ENCODE assay signal across 8 cellular contexts in the genomic region with DNA sequence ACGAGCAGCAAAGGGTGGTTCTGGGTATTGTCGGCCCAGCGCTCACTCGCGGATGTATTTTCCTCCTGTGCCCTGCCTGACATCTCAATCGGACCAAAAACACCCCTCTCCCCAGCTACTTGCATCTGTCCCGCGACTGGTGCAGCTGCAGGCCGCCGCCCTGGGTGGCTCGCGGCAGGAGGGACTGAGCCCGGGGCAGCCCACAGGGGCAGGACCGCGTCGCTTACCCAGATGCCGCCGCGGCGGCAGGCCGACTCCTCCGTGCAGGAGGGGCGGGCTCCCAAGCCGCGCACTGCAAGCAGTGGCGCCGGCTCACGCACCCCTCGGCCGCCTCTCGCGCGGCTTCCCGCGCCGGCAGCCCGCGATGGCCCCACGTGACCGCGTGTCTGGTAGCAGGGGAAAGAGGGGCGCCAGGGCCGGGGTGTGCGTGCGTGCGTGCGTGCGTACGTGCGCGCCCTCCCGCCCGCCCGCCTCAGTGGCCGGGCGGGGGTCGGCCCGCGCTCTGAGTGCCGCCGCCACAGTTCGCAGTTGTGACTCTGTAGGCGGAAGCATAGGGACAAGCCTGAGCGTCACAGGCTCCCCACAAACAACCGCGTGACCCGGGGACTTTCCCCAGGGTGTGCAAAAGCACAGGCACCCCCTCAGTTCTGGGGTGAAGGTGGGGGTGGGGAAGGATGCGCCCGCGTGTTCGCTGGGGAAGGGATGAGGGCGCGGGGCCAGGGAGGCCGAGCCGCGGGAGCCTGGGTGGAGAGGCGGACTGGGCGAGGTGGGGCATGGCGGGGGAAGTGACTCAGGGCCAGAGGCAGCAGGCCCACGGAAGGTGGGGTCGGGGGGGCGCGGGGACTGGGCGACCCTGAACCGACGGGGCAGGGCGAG. TPM values are rescaled to one million over a fixed set of nuclear protein-coding genes. Genes with fewer than 3 reads are reported as not detected.
DNase-seq lines count a peak whose midpoint lies in the region; TF ChIP-seq lines count a peak whose summit lies in the region.

Gene ZBTB25 (minus strand): TSS at position 405 of the 876 bp plus-strand sequence. CDS start 13,305 bp downstream, outside the sequence.

- no peak within 1 kb of the TSS for H3T11ph ChIP-seq in H9 (ENCODE audit: low read length)

- peak within 1 kb of the TSS; percentile 91 for H3K4me2 ChIP-seq in H9 (ENCODE audit: insufficient read depth, insufficient read length, low read length)
- H3K4me2 ChIP-seq in neural progenitor cell = peak within 1 kb of the TSS; percentile 89

- H3K27me3 Mint-ChIP-seq in H9 (ENCODE audit: low read depth) (no peaks in the 10 kb centered on the region), neural progenitor cell (ENCODE audit: insufficient read depth, low read depth) (peaks cover 2% of the 10 kb centered on the region)

- DNase-seq in H9 (peak; percentile 94), M059J (ENCODE audit: low read depth) (peak; percentile 93), SIG-M5 (lab: John Stamatoyannopoulos, UW) (peak; percentile 4), activated gamma-delta T cell (lab: John Stamatoyannopoulos, UW) (peak; percentile 98), foreskin fibroblast (peak; percentile 97 to 98), neural progenitor cell (ENCODE audit: low spot score) (peak; percentile 96)

- H3K9me3 ChIP-seq in ES-I3 (ENCODE audit: control insufficient read depth, insufficient read depth, low read length) (no peaks in the 10 kb centered on the region), H9 (ENCODE audit: control insufficient read depth, low read depth, low read length) (no peaks in the 10 kb centered on the region), neural progenitor cell (ENCODE audit: low read depth) (no peaks in the 10 kb centered on the region), stomach smooth muscle (ENCODE audit: control insufficient read depth in 2 of 2, low read length in 2 of 2) (no peaks in the 10 kb centered on the region)

- no peak within 1 kb of the TSS for H3K56ac ChIP-seq in H9 (ENCODE audit: insufficient read length, low read depth, low read length)

- no peak within 1 kb of the TSS for H4K8ac ChIP-seq in H9 (replicated peaks; ENCODE audit: insufficient read length, low read depth, low read length)

- peak within 1 kb of the TSS; percentile 97 for H3K18ac ChIP-seq in H9 (ENCODE audit: insufficient read length, low read depth, low read length)

- H3K4me3 ChIP-seq in foreskin fibroblast (ENCODE audit: low read depth in 1 of 2, low read length in 2 of 2) (peak within 1 kb of the TSS; percentile 52 to 91), neural progenitor cell (peak within 1 kb of the TSS; percentile 80), stomach smooth muscle (ENCODE audit: low read length in 2 of 2) (peak within 1 kb of the TSS; percentile 66 to 93)

- no peaks in the 10 kb centered on the region for H3K79me1 ChIP-seq in H9 (ENCODE audit: insufficient read depth, low read depth, low read length, poor library complexity, severe bottlenecking)

- H4K5ac ChIP-seq in H9 (ENCODE audit: insufficient read length, low read depth, low read length) = peak within 1 kb of the TSS; percentile 54

- H3K36me3 Mint-ChIP-seq in H9 (ENCODE audit: insufficient read depth in 1 of 3, low read depth in 3 of 3) (peaks cover 7 to 13% (median 13%) of the 10 kb centered on the region in 3 experiments; a peak in 6 of 7 replicates), neural progenitor cell (peaks cover 5% of the 10 kb centered on the region)

- peaks cover 31% of the 10 kb centered on the region for H3F3A ChIP-seq in neural progenitor cell (ENCODE audit: low read depth)

- no peaks in the 10 kb centered on the region for H3K36me3 ChIP-seq in ES-I3 (ENCODE audit: insufficient read depth, low read length)
- H3K36me3 ChIP-seq in neural progenitor cell = no peaks in the 10 kb centered on the region
- H3K36me3 ChIP-seq in stomach smooth muscle (ENCODE audit: control insufficient read depth in 2 of 2, insufficient read depth in 2 of 2, low read length in 2 of 2) = no peaks in the 10 kb centered on the region

- H2AFZ ChIP-seq in H9 (ENCODE audit: low read length) = no peak within 1 kb of the TSS
- H2AFZ ChIP-seq in neural progenitor cell (replicated peaks) = peak within 1 kb of the TSS; percentile 64

- peak within 1 kb of the TSS; percentile 68 for H3K9ac ChIP-seq in ES-I3 (ENCODE audit: low read depth, low read length)
- peak within 1 kb of the TSS; percentile 77 for H3K9ac ChIP-seq in H9 (ENCODE audit: extremely low read depth, insufficient read length, low read length)
- H3K9ac ChIP-seq in neural progenitor cell = peak within 1 kb of the TSS; percentile 85
- peak within 1 kb of the TSS; percentile 93 to 96 for H3K9ac ChIP-seq in stomach smooth muscle (ENCODE audit: low read length in 2 of 2)

- H3K79me2 ChIP-seq in H9 (ENCODE audit: insufficient read depth, low read length) = peaks cover 23% of the 10 kb centered on the region; the same call in 1 of the 2 replicates
- H3K79me2 ChIP-seq in neural progenitor cell (ENCODE audit: low read depth) = peaks cover 84% of the 10 kb centered on the region

- H3K4me1 Mint-ChIP-seq in H9 (peaks cover 45 to 47% of the 10 kb centered on the region in 2 experiments), neural progenitor cell (peaks cover 36% of the 10 kb centered on the region)

- peak within 1 kb of the TSS; percentile 9 for H2BK12ac ChIP-seq in H9 (ENCODE audit: insufficient read length, low read depth, low read length)

- no peak within 1 kb of the TSS for H2BK15ac ChIP-seq in H9 (ENCODE audit: low read depth, low read length)

- H3K23ac ChIP-seq in H9 (ENCODE audit: insufficient read length, low read depth, low read length) = no peak within 1 kb of the TSS

- peak within 1 kb of the TSS; percentile 96 to 100 (median 98) for H3K27ac Mint-ChIP-seq in H9
- peak within 1 kb of the TSS; percentile 98 for H3K27ac Mint-ChIP-seq in neural progenitor cell

- peak within 1 kb of the TSS; percentile 17 for H2BK5ac ChIP-seq in H9 (ENCODE audit: insufficient read length, low read length)

- no peak within 1 kb of the TSS for H2BK120ac ChIP-seq in H9 (ENCODE audit: low read depth, low read length, poor library complexity, severe bottlenecking)

- H3K4ac ChIP-seq in H9 (ENCODE audit: low read depth, low read length) = no peak within 1 kb of the TSS; the same call in 1 of the 2 replicates

- H3K4me3 Mint-ChIP-seq in H9 (peak within 1 kb of the TSS; percentile 84 to 86), neural progenitor cell (peak within 1 kb of the TSS; percentile 94)

- no peaks in the 10 kb centered on the region for H3K27me3 ChIP-seq in H9 (ENCODE audit: insufficient read depth, low read length)
- no peaks in the 10 kb centered on the region for H3K27me3 ChIP-seq in neural progenitor cell
- no peaks in the 10 kb centered on the region for H3K27me3 ChIP-seq in stomach smooth muscle (ENCODE audit: control insufficient read depth in 1 of 2, insufficient read depth in 2 of 2, low read length in 2 of 2)

- WGBS in H9 (ENCODE audit: extremely low coverage, insufficient read length, low lambda C conversion rate) = no CpG with 5 or more reads among the region's 87 CpGs

- no peak for TF ChIP-seq CTCF in H9 (conservative IDR thresholded peaks at IDR 0.05)
- no peak for TF ChIP-seq CTCF in foreskin fibroblast (IDR thresholded peaks at IDR 0.05; ENCODE audit: low read depth, low read length)
- no peak for TF ChIP-seq CTCF in neural progenitor cell (IDR thresholded peaks at IDR 0.05)

- peak within 1 kb of the TSS; percentile 66 for H3K27ac ChIP-seq in H9 (ENCODE audit: insufficient read length, low read depth, low read length)
- peak within 1 kb of the TSS; percentile 99 for H3K27ac ChIP-seq in neural progenitor cell
- H3K27ac ChIP-seq in stomach smooth muscle (ENCODE audit: low read length) = peak within 1 kb of the TSS; percentile 99

- peaks cover 15% of the 10 kb centered on the region for H3K23me2 ChIP-seq in H9 (ENCODE audit: insufficient read length, low read depth, low read length, poor library complexity, severe bottlenecking)

- H4K20me1 ChIP-seq in H9 (ENCODE audit: control insufficient read depth, insufficient read depth, insufficient read length) (no peaks in the 10 kb centered on the region), neural progenitor cell (ENCODE audit: low read depth) (peaks cover 29% of the 10 kb centered on the region)

- peak within 1 kb of the TSS; percentile 98 for H3K14ac ChIP-seq in H9 (ENCODE audit: insufficient read depth, low read length)

- H3K4me1 ChIP-seq in ES-I3 (ENCODE audit: insufficient read depth, low read length) (peaks cover 18% of the 10 kb centered on the region), H9 (ENCODE audit: insufficient read depth, low read length) (no peaks in the 10 kb centered on the region; the same call in 1 of the 2 replicates), neural progenitor cell (peaks cover 33% of the 10 kb centered on the region), stomach smooth muscle (ENCODE audit: control insufficient read depth, insufficient read depth, low read length) (peaks cover 21% of the 10 kb centered on the region)

- H2BK20ac ChIP-seq in H9 (ENCODE audit: low read depth, low read length, poor library complexity, severe bottlenecking) = no peak within 1 kb of the TSS

- H3K9me3 Mint-ChIP-seq in H9 = no peaks in the 10 kb centered on the region
- H3K9me3 Mint-ChIP-seq in neural progenitor cell = no peaks in the 10 kb centered on the region

- H2AK5ac ChIP-seq in H9 (ENCODE audit: insufficient read length, low read length) = no peak within 1 kb of the TSS

- H4K91ac ChIP-seq in H9 (ENCODE audit: insufficient read length, low read depth, low read length) = peak within 1 kb of the TSS; percentile 57

RNA-seq across cellular contexts. Expression of gene ZBTB25, which starts in this region (rescaled TPM):
- total RNA-seq in H9 (2021) (8.2 TPM in 2 replicates), neural progenitor cell (ENCODE audit: low replicate concordance) (11.6 and 14.3 TPM in 2 replicates)
- 5.5 and 6.3 TPM in 2 replicates for total RNA-seq in M059J (2014; rRNA removed; shearing (Covaris generic))

Comparison
In these comparisons a context has a peak if more than half of its experiments do, and no peak if none do; other contexts are left out.
1. Peak in every context shown above with its lines: DNase-seq, H3K4me3 ChIP-seq and H3K27ac ChIP-seq.
2. DNase-seq: peak in every context shown above with its lines; median percentile 98 in activated gamma-delta T cell; 98 in foreskin fibroblast; 96 in neural progenitor cell; 94 in H9; 93 in M059J; 4 in SIG-M5.